Comparison of ENCODE assay signal across 8 cellular contexts in the genomic region with DNA sequence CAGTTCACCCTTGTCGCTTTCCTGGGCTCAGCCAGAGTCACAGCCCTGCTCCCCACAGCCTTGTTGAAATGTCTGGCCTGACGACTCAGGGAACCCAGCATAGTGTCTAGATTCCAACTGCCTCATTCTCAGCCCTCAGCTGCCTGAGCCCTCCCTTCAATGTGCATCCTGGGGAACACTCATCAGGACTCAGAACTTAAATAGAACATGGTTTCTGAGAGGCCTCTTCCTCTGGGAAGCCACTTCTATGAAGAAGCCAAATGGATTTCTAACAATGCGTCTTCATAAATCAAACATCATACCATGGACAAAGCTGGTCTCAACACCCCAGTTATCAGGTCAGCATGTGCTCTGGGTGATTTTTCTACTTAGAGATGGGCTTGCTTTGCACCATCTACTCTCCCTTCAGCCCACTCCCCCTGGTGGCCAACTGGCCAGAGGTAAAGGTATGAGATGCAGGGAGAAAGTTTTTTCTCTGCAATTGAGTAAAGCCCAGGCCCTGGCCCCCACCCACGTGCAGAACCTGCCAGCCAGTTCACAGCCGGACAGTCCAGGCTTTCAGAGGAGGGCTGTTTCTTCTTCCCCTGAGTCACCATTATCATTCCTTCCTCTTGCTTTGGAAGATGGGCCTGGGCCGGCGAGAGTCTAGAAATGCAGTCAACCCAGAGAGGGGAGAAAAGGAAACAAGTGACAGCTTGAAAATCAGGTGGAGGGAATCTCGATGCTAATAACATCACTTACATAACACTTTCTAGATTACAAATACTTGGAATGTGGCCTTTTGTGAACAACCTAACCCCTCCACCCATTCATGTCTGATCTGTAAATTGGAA. TPM values are rescaled to one million over a fixed set of nuclear protein-coding genes. Genes with fewer than 3 reads are reported as not detected.
DNase-seq lines count a peak whose midpoint lies in the region; ATAC-seq lines count a peak whose summit lies in the region.

No MANE protein-coding gene starts in this region.

- DNase-seq in G401 (ENCODE audit: low spot score) (peak; percentile 15), HuH-7.5 (ENCODE audit: low spot score) (peak; percentile 29), T-helper 17 cell (peak; percentile 51 to 71 (median 52)), iPS-NIHi11 (ENCODE audit: low spot score) (peak; percentile 77)
- DNase-seq in activated naive CD8-positive, alpha-beta T cell treated with anti-CD3 and anti-CD28 coated beads, Interleukin-2, amount 50 U/mL, for 16 hours (ENCODE audit: low read depth, low spot score): peak; percentile 75
- DNase-seq in stimulated activated CD4-positive, alpha-beta T cell treated with anti-CD3 and anti-CD28 coated beads, Interleukin-2, amount 100 ng/mL, for 48 hours: peak; percentile 78 to 80

- no peaks in the 10 kb centered on the region for H3K9me3 ChIP-seq in T-helper 17 cell (ENCODE audit: control insufficient read depth, low read length, poor library complexity, severe bottlenecking)

- H3K36me3 Mint-ChIP-seq in T-helper 17 cell (ENCODE audit: low read depth): peaks cover 5% of the 10 kb centered on the region

- peaks cover 30% of the 10 kb centered on the region for H3K4me1 Mint-ChIP-seq in T-helper 17 cell

- no peaks in the 10 kb centered on the region for H3K27me3 Mint-ChIP-seq in T-helper 17 cell

- H3K4me3 Mint-ChIP-seq in T-helper 17 cell: no peak overlapping the region

- in situ Hi-C loops in G401 (cut with HindIII; ENCODE audit: low sequenced_read_pairs): no loop called here

- ATAC-seq in T-helper 17 cell (peak; percentile 78), GM18870 (IDR thresholded peaks at IDR 0.05; ENCODE audit: unreplicated experiment) (no peak), HG02970 (IDR thresholded peaks at IDR 0.05; ENCODE audit: low FRiP score, unreplicated experiment) (no peak)

- peak overlapping the region; percentile 90 for H3K27ac Mint-ChIP-seq in T-helper 17 cell

RNA-seq across cellular contexts. Expression of a gene that starts 32.1 kb away (rescaled TPM):
- total RNA-seq in G401 (2014; rRNA removed; shearing (Covaris generic)): not detected in 2 replicates
- total RNA-seq in T-helper 17 cell: 1 to 10 TPM in 1 of 2 donors, under 1 TPM in 1; 0.73 to 1.4 TPM

RNA-seq across cellular contexts. Expression of a gene that starts 34.6 kb away (rescaled TPM):
- not detected in 2 replicates for total RNA-seq in G401 (2014; rRNA removed; shearing (Covaris generic))
- 100 to 1,000 TPM in 1 of 2 donors, 10 to 100 TPM in 1; 96.6 to 124 TPM for total RNA-seq in T-helper 17 cell

RNA-seq across cellular contexts. Expression of a gene that starts 54.4 kb away (rescaled TPM):
- total RNA-seq in G401 (2014; rRNA removed; shearing (Covaris generic)): not detected in 2 replicates
- total RNA-seq in T-helper 17 cell: not detected

Comparison
In these comparisons a context has a peak if more than half of its experiments do, and no peak if none do; other contexts are left out.
1. DNase-seq: peak in every context shown above with its lines; median percentile 79 in stimulated activated CD4-positive, alpha-beta T cell treated with anti-CD3 and anti-CD28 coated beads, Interleukin-2, amount 100 ng/mL, for 48 hours; 77 in iPS-NIHi11; 75 in activated naive CD8-positive, alpha-beta T cell treated with anti-CD3 and anti-CD28 coated beads, Interleukin-2, amount 50 U/mL, for 16 hours; 52 in T-helper 17 cell; 29 in HuH-7.5; 15 in G401.
2. RNA of a gene that starts 34.6 kb away (total RNA-seq): 96.6 to 124 TPM in T-helper 17 cell; not detected in G401; every median in the first group is over 10 times any median in the second.